27 cellular contexts compared by ENCODE assay signal in the genomic region with DNA sequence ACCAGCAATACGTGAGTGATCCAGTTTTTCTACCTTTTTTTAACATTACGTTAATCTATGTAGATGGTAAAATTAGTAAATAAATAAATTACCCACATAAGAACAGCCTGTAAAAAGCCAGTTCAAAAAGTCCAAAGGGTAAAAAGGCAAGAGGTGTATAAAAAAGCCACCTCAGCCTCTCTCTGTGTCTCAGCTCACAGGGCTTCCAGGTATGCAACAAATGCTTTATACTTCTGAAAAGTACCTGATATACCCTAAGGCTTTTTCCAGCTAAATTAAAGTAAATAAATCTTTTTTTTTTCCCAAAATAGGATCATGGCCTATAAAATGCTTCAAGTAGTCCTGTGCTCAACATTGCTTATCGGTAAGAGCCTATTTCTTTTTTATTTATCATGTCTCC. TPM values are rescaled to one million over a fixed set of nuclear protein-coding genes. Genes with fewer than 3 reads are reported as not detected.
"Had no signal": no experiment of that assay in that cellular context is flagged by ENCODE, and none has a peak within 500 bp of the region (broad histone marks: within the 10 kb centered on the region; RNA-seq: fewer than 3 reads in every experiment).

A gene with protein sequence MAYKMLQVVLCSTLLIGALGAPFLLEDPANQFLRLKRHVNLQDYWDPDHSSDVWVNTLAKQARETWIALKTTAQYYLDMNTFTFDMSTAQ (plus strand): TSS at position 187 of the 400 bp plus-strand sequence. CDS start 129 bp downstream, at position 316.

- H3K9me3 ChIP-seq: esophagus muscularis mucosa, gastroesophageal sphincter, left lung, lower lobe of right lung, neutrophil, right atrium auricular region, suprapubic skin, thyroid gland, upper lobe of left lung, uterus had no signal

- H3K4me3 ChIP-seq: esophagus muscularis mucosa, gastroesophageal sphincter, left lung, lower lobe of right lung, right atrium auricular region, suprapubic skin, thyroid gland, upper lobe of left lung, uterus had no signal

- H3K4me3 Mint-ChIP-seq: effector memory CD8-positive, alpha-beta T cell; memory B cell; mesothelial cell of epicardium; naive B cell; stimulated activated effector memory CD8-positive, alpha-beta T cell treated with anti-CD3 and anti-CD28 coated beads, Interleukin-12 subunit alpha, Interleukin-12 subunit beta, amount 100 ng/mL, for 72 hours had no signal

- H3K4me1 ChIP-seq: esophagus muscularis mucosa, gastroesophageal sphincter, left lung, lower lobe of right lung, right atrium auricular region, suprapubic skin, thyroid gland, upper lobe of left lung, uterus had no signal

- H3K4me1 Mint-ChIP-seq: memory B cell; naive B cell; stimulated activated effector memory CD8-positive, alpha-beta T cell treated with anti-CD3 and anti-CD28 coated beads, Interleukin-12 subunit alpha, Interleukin-12 subunit beta, amount 100 ng/mL, for 72 hours had no signal

- H3K27ac Mint-ChIP-seq: effector memory CD8-positive, alpha-beta T cell; memory B cell; mesothelial cell of epicardium; naive B cell; stimulated activated effector memory CD8-positive, alpha-beta T cell treated with anti-CD3 and anti-CD28 coated beads, Interleukin-12 subunit alpha, Interleukin-12 subunit beta, amount 100 ng/mL, for 72 hours had no signal

- H3K27ac ChIP-seq: epithelial cell of prostate, esophagus muscularis mucosa, gastroesophageal sphincter, left lung, lower lobe of right lung, neutrophil, right atrium auricular region, suprapubic skin, thyroid gland, upper lobe of left lung, uterus had no signal

- H3K36me3 ChIP-seq: esophagus muscularis mucosa, gastroesophageal sphincter, left lung, lower lobe of right lung, neutrophil, right atrium auricular region, suprapubic skin, thyroid gland, upper lobe of left lung, uterus had no signal

- ATAC-seq: effector memory CD8-positive, alpha-beta T cell; gastroesophageal sphincter; left lung; lower lobe of right lung; stimulated activated effector memory CD8-positive, alpha-beta T cell treated with anti-CD3 and anti-CD28 coated beads, Interleukin-12 subunit alpha, Interleukin-12 subunit beta, amount 100 ng/mL, for 72 hours; stimulated activated naive CD8-positive, alpha-beta T cell treated with anti-CD3 and anti-CD28 coated beads, Interleukin-15, Interleukin-2, amounts not matched to agents 100 U/mL and 50 U/mL, for 24 hours had no signal

- H3K9me3 Mint-ChIP-seq: effector memory CD8-positive, alpha-beta T cell; mesothelial cell of epicardium; stimulated activated effector memory CD8-positive, alpha-beta T cell treated with anti-CD3 and anti-CD28 coated beads, Interleukin-12 subunit alpha, Interleukin-12 subunit beta, amount 100 ng/mL, for 72 hours had no signal

- DNase-seq: central memory CD4-positive, alpha-beta T cell; effector memory CD8-positive, alpha-beta T cell; kidney glomerular epithelial cell; left lung; lower lobe of right lung; naive B cell; posterior cingulate gyrus; stimulated activated CD4-positive, alpha-beta T cell treated with anti-CD3 and anti-CD28 coated beads, Interleukin-4, amount 100 ng/mL, for 1 hour; stimulated activated CD8-positive, alpha-beta memory T cell treated with anti-CD3 and anti-CD28 coated beads, Interleukin-4, amount 100 ng/mL, for 48 hours; stimulated activated naive CD8-positive, alpha-beta T cell treated with anti-CD3 and anti-CD28 coated beads, Interleukin-15, Interleukin-2, amounts not matched to agents 100 U/mL and 50 U/mL, for 24 hours; thyroid gland; upper lobe of left lung; uterus had no signal

- H3K27me3 ChIP-seq: esophagus muscularis mucosa, gastroesophageal sphincter, left lung, neutrophil, right atrium auricular region, suprapubic skin, thyroid gland, upper lobe of left lung, uterus had no signal

- H3K36me3 Mint-ChIP-seq: memory B cell; mesothelial cell of epicardium; naive B cell; stimulated activated effector memory CD8-positive, alpha-beta T cell treated with anti-CD3 and anti-CD28 coated beads, Interleukin-12 subunit alpha, Interleukin-12 subunit beta, amount 100 ng/mL, for 72 hours had no signal

- H3K27me3 Mint-ChIP-seq: naive B cell had no signal

RNA-seq across cellular contexts. Expression of the gene that starts here (rescaled TPM):
- total RNA-seq: chondrocyte, esophagus muscularis mucosa, fibroblast of villous mesenchyme, gastroesophageal sphincter, left lung, lower lobe of right lung, mesothelial cell of epicardium, osteoblast, pulmonary artery endothelial cell, right atrium auricular region, suprapubic skin, thyroid gland, upper lobe of left lung, uterus had no signal
- polyA plus RNA-seq: neural cell had no signal
